Comparison of ENCODE assay signal across 1 cellular context in genomic region chr3:112803472-112803871, GRCh38.
TF ChIP-seq lines count a peak whose summit lies in the region.

No MANE protein-coding gene starts in this region.

TF ChIP-seq in SK-N-SH, 30 proteins besides CTCF, POLR2A, EP300 and RAD21 (continued from another document):
- TF ChIP-seq REST (IDR thresholded peaks at IDR 0.05; ENCODE audit: low read depth, low read length) (no peak), FOXJ3 (CRISPR knock-in tag; IDR thresholded peaks at IDR 0.05) (no peak), NRF1 (IDR thresholded peaks at IDR 0.05; ENCODE audit: low read depth, low read length) (no peak), SMC3 (IDR thresholded peaks at IDR 0.05; ENCODE audit: low read depth, low read length) (no peak), IRF3 (IDR thresholded peaks at IDR 0.05; ENCODE audit: low read depth, low read length) (no peak), YY1 (IDR thresholded peaks at IDR 0.05; ENCODE audit: low read depth) (no peak), MXI1 (IDR thresholded peaks at IDR 0.05; ENCODE audit: low read depth, low read length) (no peak), ZBTB33 (IDR thresholded peaks at IDR 0.05; ENCODE audit: borderline replicate concordance, low read depth) (no peak), USF1 (IDR thresholded peaks at IDR 0.05; ENCODE audit: borderline replicate concordance, low read depth) (no peak), PBX3 (IDR thresholded peaks at IDR 0.05) (peak; percentile 45; the same call in 1 of the 2 replicates), TCF12 (IDR thresholded peaks at IDR 0.05) (peak; percentile 88), USF2 (IDR thresholded peaks at IDR 0.05; ENCODE audit: borderline replicate concordance, low read depth, low read length) (no peak), RXRA (IDR thresholded peaks at IDR 0.05; ENCODE audit: borderline replicate concordance, low read depth) (0 out of 2 replicates have a peak, but pooled peaks have one; percentile 7)
